Comparison of ENCODE assay signal across 17 cellular contexts in the genomic region with DNA sequence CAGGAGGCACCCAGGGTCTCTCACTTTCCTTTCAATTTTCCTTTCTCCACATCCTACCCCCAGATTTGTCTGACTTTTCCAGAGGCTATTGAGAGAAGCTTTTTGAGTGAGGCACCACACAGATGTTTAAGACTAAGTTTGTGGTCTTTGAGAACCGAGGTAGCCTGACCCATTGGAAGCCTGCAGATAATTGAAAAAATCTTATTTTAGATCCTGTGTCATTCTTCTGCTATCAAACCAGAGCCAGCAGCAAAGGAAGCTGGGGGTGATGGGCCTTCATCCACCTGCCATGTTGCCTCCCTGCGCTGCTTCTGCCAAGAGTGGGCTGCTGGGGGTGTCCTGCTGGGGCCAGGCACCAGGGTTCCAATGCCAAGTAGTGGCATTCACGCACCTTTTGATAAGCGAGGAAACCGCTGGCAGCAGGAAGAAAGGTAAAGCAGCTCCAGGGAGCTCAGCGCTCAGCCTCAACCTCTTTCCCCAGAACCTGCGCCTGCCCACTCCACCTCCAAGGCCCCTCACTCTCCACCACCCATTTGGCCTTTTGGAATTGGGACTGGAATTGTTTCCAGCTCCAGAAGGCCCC. TPM values are rescaled to one million over a fixed set of nuclear protein-coding genes. Genes with fewer than 3 reads are reported as not detected.
A peak's percentile ranks its signal among the peaks of the same experiment; 100 is the strongest.
DNase-seq lines count a peak whose midpoint lies in the region; ATAC-seq and TF ChIP-seq lines count a peak whose summit lies in the region.
"Had no signal": no experiment of that assay in that cellular context is flagged by ENCODE, and none has a peak within 500 bp of the region (broad histone marks: within the 10 kb centered on the region; RNA-seq: fewer than 3 reads in every experiment).

No MANE protein-coding gene starts in this region.

- H3K9ac ChIP-seq in trophoblast cell (ENCODE audit: low read length), result no peak overlapping the region

- H3K4me1 Mint-ChIP-seq in activated T-cell treated with anti-CD3 and anti-CD28 coated beads, Interleukin-2, amount 50 U/mL, for 4 hours (ENCODE audit: low read depth), result peaks cover 17% of the 10 kb centered on the region

- H3K23ac ChIP-seq in trophoblast cell (ENCODE audit: low read length), result no peak overlapping the region

- no peaks in the 10 kb centered on the region for H3K9me3 ChIP-seq in heart right ventricle
- H3K9me3 ChIP-seq in gastroesophageal sphincter, result no peaks in the 10 kb centered on the region
- no peaks in the 10 kb centered on the region for H3K9me3 ChIP-seq in trophoblast cell (ENCODE audit: insufficient read depth, low read depth, low read length)
- no peaks in the 10 kb centered on the region for H3K9me3 ChIP-seq in upper lobe of right lung
- H3K9me3 ChIP-seq: A549 had no signal

- H3K79me1 ChIP-seq in trophoblast cell (ENCODE audit: low read length), result no peaks in the 10 kb centered on the region

- no peak for TF ChIP-seq POLR2A in gastroesophageal sphincter (IDR thresholded peaks at IDR 0.05)

- H3K4me3 ChIP-seq in heart right ventricle (no peak overlapping the region), gastroesophageal sphincter (no peak overlapping the region), trophoblast cell (ENCODE audit: low read depth, low read length) (no peak overlapping the region), upper lobe of right lung (no peak overlapping the region)
- H3K4me3 ChIP-seq: A549 had no signal

- no peak overlapping the region for H4K91ac ChIP-seq in trophoblast cell (ENCODE audit: low read depth, low read length)

- no peak overlapping the region for H4K12ac ChIP-seq in trophoblast cell (ENCODE audit: low read depth, low read length)

- no peak overlapping the region for H2BK120ac ChIP-seq in trophoblast cell (ENCODE audit: insufficient read depth, low read length, poor library complexity)

- no peak overlapping the region for H2BK12ac ChIP-seq in trophoblast cell (ENCODE audit: low read length)

- H3K4me1 ChIP-seq in heart right ventricle (peaks cover 43 to 100% (median 87%) of the 10 kb centered on the region in 9 donors), gastroesophageal sphincter (peaks cover 5 to 94% (median 30%) of the 10 kb centered on the region in 3 donors), trophoblast cell (ENCODE audit: control insufficient read depth in 1 of 2, insufficient read depth in 2 of 2, low read length in 2 of 2) (peaks cover 14 to 26% of the 10 kb centered on the region in 2 experiments), upper lobe of right lung (peaks cover 52% of the 10 kb centered on the region)

- H2BK5ac ChIP-seq in trophoblast cell (ENCODE audit: low read depth, low read length, poor library complexity), result no peak overlapping the region

- H2AK5ac ChIP-seq in trophoblast cell (ENCODE audit: low read length), result no peak overlapping the region

- no peaks in the 10 kb centered on the region for H3K9me3 Mint-ChIP-seq in activated T-cell treated with anti-CD3 and anti-CD28 coated beads, Interleukin-2, amount 50 U/mL, for 4 hours
- H3K9me3 Mint-ChIP-seq: activated B cell treated with CpG ODN at 0.5 μM for 24 hours; activated naive CD4-positive, alpha-beta T cell treated with anti-CD3 and anti-CD28 coated beads, Interleukin-2, amount 50 U/mL, for 72 hours had no signal

- DNase-seq in heart right ventricle (no peak), left ventricle myocardium superior (no peak), trophoblast cell (no peak), upper lobe of right lung (no peak), NCI-H446 treated with DMSO at 0.1 percent for 48 hours (lab: John Stamatoyannopoulos, UW) (no peak)
- DNase-seq in activated T-cell treated with anti-CD3 and anti-CD28 coated beads, Interleukin-2, amount 50 U/mL, for 4 hours, result no peak
- DNase-seq: activated B cell treated with CpG ODN at 0.5 μM for 24 hours; H7; NCI-H146; NCI-H510A; stimulated activated CD4-positive, alpha-beta T cell treated with anti-CD3 and anti-CD28 coated beads, Interleukin-4, amount 100 ng/mL, for 24 hours; SW 1271 had no signal

- peak overlapping the region; percentile 33 for H3K18ac ChIP-seq in trophoblast cell (ENCODE audit: low read length)

- no peak overlapping the region for H3K14ac ChIP-seq in trophoblast cell (ENCODE audit: low read length)

- peaks cover 13% of the 10 kb centered on the region for H3K79me2 ChIP-seq in trophoblast cell (ENCODE audit: control insufficient read depth, insufficient read depth, low read length, poor library complexity)

- no peak for ATAC-seq in heart right ventricle
- no peak for ATAC-seq in left ventricle myocardium superior
- no peak for ATAC-seq in gastroesophageal sphincter
- ATAC-seq in upper lobe of right lung, result no peak
- no peak for ATAC-seq in activated T-cell treated with anti-CD3 and anti-CD28 coated beads, Interleukin-2, amount 50 U/mL, for 4 hours
- ATAC-seq in HG03520 (IDR thresholded peaks at IDR 0.05; ENCODE audit: unreplicated experiment), result no peak
- ATAC-seq: activated naive CD4-positive, alpha-beta T cell treated with anti-CD3 and anti-CD28 coated beads, Interleukin-2, amount 50 U/mL, for 72 hours; Panc1 had no signal

- H3K36me3 Mint-ChIP-seq in activated T-cell treated with anti-CD3 and anti-CD28 coated beads, Interleukin-2, amount 50 U/mL, for 4 hours (ENCODE audit: insufficient read depth), result peaks cover 2% of the 10 kb centered on the region
- H3K36me3 Mint-ChIP-seq: activated naive CD4-positive, alpha-beta T cell treated with anti-CD3 and anti-CD28 coated beads, Interleukin-2, amount 50 U/mL, for 72 hours had no signal

- H3K4me2 ChIP-seq in trophoblast cell (ENCODE audit: low read length), result no peak overlapping the region
- H3K4me2 ChIP-seq: A549 had no signal

- 68 to 71% methylated on average over 7 of the region's 7 CpGs for WGBS in heart right ventricle, 2 donors
- whole genome bisulfite sequencing in gastroesophageal sphincter (ENCODE audit: low coverage in 1 of 2), 2 donors, result 35 to 65% methylated on average over 2 of the region's 7 CpGs
- no CpG with 5 or more reads among the region's 7 CpGs for WGBS in trophoblast cell (ENCODE audit: extremely low coverage, insufficient coverage, insufficient read length)

- no peaks in the 10 kb centered on the region for H3K27me3 Mint-ChIP-seq in activated T-cell treated with anti-CD3 and anti-CD28 coated beads, Interleukin-2, amount 50 U/mL, for 4 hours (ENCODE audit: low read depth)
- H3K27me3 Mint-ChIP-seq: activated B cell treated with CpG ODN at 0.5 μM for 24 hours had no signal

- H3K27me3 ChIP-seq in heart right ventricle (no peaks in the 10 kb centered on the region), gastroesophageal sphincter (no peaks in the 10 kb centered on the region), trophoblast cell (ENCODE audit: insufficient read depth, low read length) (no peaks in the 10 kb centered on the region), upper lobe of right lung (no peaks in the 10 kb centered on the region)

- H2AFZ ChIP-seq in trophoblast cell (ENCODE audit: insufficient read depth, low read length, poor library complexity), result no peak overlapping the region

- TF ChIP-seq CTCF in heart right ventricle (IDR thresholded peaks at IDR 0.05), result no peak
- no peak for TF ChIP-seq CTCF in gastroesophageal sphincter (IDR thresholded peaks at IDR 0.05)
- no peak for TF ChIP-seq CTCF in upper lobe of right lung (IDR thresholded peaks at IDR 0.05)

- no peak for TF ChIP-seq EP300 in gastroesophageal sphincter (IDR thresholded peaks at IDR 0.05)

- no peak overlapping the region for H3K4me3 Mint-ChIP-seq in activated T-cell treated with anti-CD3 and anti-CD28 coated beads, Interleukin-2, amount 50 U/mL, for 4 hours
- H3K4me3 Mint-ChIP-seq: activated B cell treated with CpG ODN at 0.5 μM for 24 hours had no signal

- H3K4ac ChIP-seq in trophoblast cell (ENCODE audit: low read depth, low read length), result no peak overlapping the region

- intact Hi-C loops in heart right ventricle (cut with DNase I) (loop anchor here in 3 of 10 donors (5.0 to 10.0 kb wide), 3 partner anchors 46 to 56 kb away; a partner anchor contains a TSS), left ventricle myocardium superior (cut with micrococcal nuclease) (no loop called here), upper lobe of right lung (cut with DNase I) (no loop called here)

- no peak overlapping the region for H4K8ac ChIP-seq in trophoblast cell (ENCODE audit: low read depth, low read length)

- H3K36me3 ChIP-seq in heart right ventricle (peaks cover 0 to 29% (median 0%) of the 10 kb centered on the region in 9 donors), gastroesophageal sphincter (peaks cover 0 to 3% of the 10 kb centered on the region in 2 donors), trophoblast cell (ENCODE audit: control insufficient read depth in 1 of 2, insufficient read depth in 2 of 2, low read length in 2 of 2) (peaks cover 21% of the 10 kb centered on the region in 2 experiments), upper lobe of right lung (peaks cover 10% of the 10 kb centered on the region)

- peak overlapping the region; percentile 59 to 90 (median 74) for H3K27ac ChIP-seq in heart right ventricle
- H3K27ac ChIP-seq in gastroesophageal sphincter, result peak overlapping the region in 3 of 4 donors; percentile 67 to 77 (median 76)
- H3K27ac ChIP-seq in trophoblast cell (ENCODE audit: low read depth, low read length), result no peak overlapping the region
- peak overlapping the region; percentile 39 for H3K27ac ChIP-seq in upper lobe of right lung

RNA-seq across cellular contexts. Expression of a gene that starts 55.6 kb away (rescaled TPM):
- total RNA-seq in heart right ventricle, result 100 to 1,000 TPM; 252 to 409 (median 329) TPM
- 100 to 1,000 TPM; 225 to 329 TPM for polyA plus RNA-seq in heart right ventricle
- 335 TPM for total RNA-seq in left ventricle myocardium superior
- total RNA-seq in gastroesophageal sphincter, result 100 to 1,000 TPM; 113 to 233 (median 155) TPM
- 200 and 203 TPM in 2 replicates for polyA plus RNA-seq in trophoblast cell (2013)
- 333 TPM for total RNA-seq in upper lobe of right lung
- total RNA-seq in activated T-cell treated with anti-CD3 and anti-CD28 coated beads, Interleukin-2, amount 50 U/mL, for 4 hours, result 100 to 1,000 TPM; 121 to 132 (median 132) TPM
